31 cellular contexts compared by ENCODE assay signal in genomic region chr19:51219307-51219706, GRCh38. TPM values are rescaled to one million over a fixed set of nuclear protein-coding genes. Genes with fewer than 3 reads are reported as not detected.
"Had no signal": no experiment of that assay in that cellular context is flagged by ENCODE, and none has a peak within 500 bp of the region (broad histone marks: within the 10 kb centered on the region; RNA-seq: fewer than 3 reads in every experiment).

No MANE protein-coding gene starts in this region.

- ATAC-seq: gastroesophageal sphincter, heart left ventricle, left ventricle myocardium superior had no signal

- H3K27ac Mint-ChIP-seq: activated naive CD4-positive, alpha-beta T cell treated with anti-CD3 and anti-CD28 coated beads, Interleukin-2, amount 50 U/mL, for 72 hours; activated T-helper 1 cell treated with anti-CD3 and anti-CD28 coated beads, Interleukin-12 subunit alpha, Interleukin-12 subunit beta, Interleukin-2, Interleukin-4 antibody, amounts not matched to agents 30 ng/mL and 10 ng/mL and 1 ng/mL, durations not matched to agents 14 hours and 24 hours and 36 hours; memory B cell; naive B cell; stimulated activated naive CD8-positive, alpha-beta T cell treated with anti-CD3 and anti-CD28 coated beads, Interleukin-15, Interleukin-2, amounts not matched to agents 100 ng/mL and 50 ng/mL, for 24 hours had no signal

- H3K9me3 Mint-ChIP-seq: activated naive CD4-positive, alpha-beta T cell treated with anti-CD3 and anti-CD28 coated beads, Interleukin-2, amount 50 U/mL, for 72 hours; activated T-helper 1 cell treated with anti-CD3 and anti-CD28 coated beads, Interleukin-12 subunit alpha, Interleukin-12 subunit beta, Interleukin-2, Interleukin-4 antibody, amounts not matched to agents 30 ng/mL and 10 ng/mL and 1 ng/mL, durations not matched to agents 14 hours and 24 hours and 36 hours; stimulated activated naive CD8-positive, alpha-beta T cell treated with anti-CD3 and anti-CD28 coated beads, Interleukin-15, Interleukin-2, amounts not matched to agents 100 ng/mL and 50 ng/mL, for 24 hours had no signal

- H3K4me1 Mint-ChIP-seq: memory B cell, neural crest cell had no signal

- H3K27me3 ChIP-seq: adrenal gland, right atrium auricular region, tibial nerve, vagina had no signal

- H3K36me3 Mint-ChIP-seq: activated naive CD4-positive, alpha-beta T cell treated with anti-CD3 and anti-CD28 coated beads, Interleukin-2, amount 50 U/mL, for 72 hours had no signal

- H3K36me3 ChIP-seq: adrenal gland, breast epithelium, esophagus muscularis mucosa, gastroesophageal sphincter, heart left ventricle, prostate gland, right atrium auricular region, tibial nerve, vagina, WERI-Rb-1 had no signal

- H3K4me3 ChIP-seq: adrenal gland, breast epithelium, esophagus muscularis mucosa, gastroesophageal sphincter, heart left ventricle, prostate gland, right atrium auricular region, tibial nerve, vagina had no signal

- H3K9me3 ChIP-seq: adrenal gland, breast epithelium, prostate gland, tibial nerve, vagina had no signal

- H3K4me1 ChIP-seq: adrenal gland, breast epithelium, esophagus muscularis mucosa, gastroesophageal sphincter, prostate gland, right atrium auricular region, tibial nerve, vagina had no signal

- H3K27ac ChIP-seq: adrenal gland, breast epithelium, esophagus muscularis mucosa, gastroesophageal sphincter, heart left ventricle, prostate gland, right atrium auricular region, tibial nerve, vagina, WERI-Rb-1 had no signal

- DNase-seq: activated CD4-positive, alpha-beta T cell treated with anti-CD3 and anti-CD28 coated beads for 1 hour; activated gamma-delta T cell treated with Interleukin-2 at 50 U/mL for 16 hours; adrenal gland; cerebellar nuclear complex; cortex of kidney; effector memory CD4-positive, alpha-beta T cell; heart left ventricle; kidney glomerular epithelial cell; left ventricle myocardium superior; naive B cell; stimulated activated CD4-positive, alpha-beta T cell treated with anti-CD3 and anti-CD28 coated beads, Interleukin-12 subunit alpha, Interleukin-12 subunit beta, amount 100 ng/mL, for 4 hours; stimulated activated CD4-positive, alpha-beta T cell treated with anti-CD3 and anti-CD28 coated beads, Interleukin-2, amount 100 ng/mL, for 24 hours; T1000; WERI-Rb-1 had no signal

- H3K4me3 Mint-ChIP-seq: activated T-helper 1 cell treated with anti-CD3 and anti-CD28 coated beads, Interleukin-12 subunit alpha, Interleukin-12 subunit beta, Interleukin-2, Interleukin-4 antibody, amounts not matched to agents 30 ng/mL and 10 ng/mL and 1 ng/mL, durations not matched to agents 14 hours and 24 hours and 36 hours; memory B cell; naive B cell; neural crest cell; stimulated activated naive CD8-positive, alpha-beta T cell treated with anti-CD3 and anti-CD28 coated beads, Interleukin-15, Interleukin-2, amounts not matched to agents 100 ng/mL and 50 ng/mL, for 24 hours had no signal

RNA-seq across cellular contexts. Expression of gene CD33, which starts 5.6 kb away (rescaled TPM):
- total RNA-seq: astrocyte, endothelial cell of umbilical vein, neural crest cell, osteocyte had no signal
- polyA plus RNA-seq: endothelial cell of umbilical vein had no signal

RNA-seq across cellular contexts. Expression of gene SIGLECL1, which starts 31.6 kb away (rescaled TPM):
- total RNA-seq: activated CD8-positive, alpha-beta memory T cell treated with anti-CD3 and anti-CD28 coated beads for 36 hours; activated naive CD4-positive, alpha-beta T cell treated with anti-CD3 and anti-CD28 coated beads, Interleukin-2, amount 50 U/mL, for 72 hours; activated T-helper 1 cell treated with anti-CD3 and anti-CD28 coated beads, Interleukin-12 subunit alpha, Interleukin-12 subunit beta, Interleukin-2, Interleukin-4 antibody, amounts not matched to agents 30 ng/mL and 10 ng/mL and 1 ng/mL, durations not matched to agents 14 hours and 24 hours and 36 hours; astrocyte; breast epithelium; endothelial cell of umbilical vein; esophagus muscularis mucosa; gastroesophageal sphincter; heart left ventricle; left ventricle myocardium superior; mononuclear cell; neural crest cell; osteocyte; right atrium auricular region; tibial nerve; vagina had no signal
- polyA plus RNA-seq: adrenal gland, endothelial cell of umbilical vein, heart left ventricle had no signal
